In genomic region chr17:81278831-81279230, GRCh38 we compare ENCODE assay signal across 1 cellular context.
TF ChIP-seq lines count a peak whose summit lies in the region.

No MANE protein-coding gene starts in this region.

TF ChIP-seq in HepG2, 621 proteins besides CTCF, POLR2A, EP300 and RAD21:
- no peak for TF ChIP-seq RBM22 (optimal IDR thresholded peaks at IDR 0.05; ENCODE audit: low read length)
- peak; percentile 30 for TF ChIP-seq AGO2 (optimal IDR thresholded peaks at IDR 0.05; ENCODE audit: low read depth, low read length)
